ENCODE assay signal across 1 cellular context in genomic region chr18:812673-813404, GRCh38.
TF ChIP-seq lines count a peak whose summit lies in the region.

No MANE protein-coding gene starts in this region.

TF ChIP-seq in HepG2, 621 proteins besides CTCF, POLR2A, EP300 and RAD21 (continued from another document and continues in another):
- TF ChIP-seq ZBTB39 (CRISPR knock-in tag; IDR thresholded peaks at IDR 0.05) (no peak), ZNF792 (CRISPR knock-in tag; IDR thresholded peaks at IDR 0.05) (no peak), ZNF572 (CRISPR knock-in tag; IDR thresholded peaks at IDR 0.05) (0 out of 2 replicates have a peak, but pooled peaks have one; percentile 45), SMC3 (IDR thresholded peaks at IDR 0.05; ENCODE audit: low read length) (no peak), IRF2 (CRISPR knock-in tag; IDR thresholded peaks at IDR 0.05) (no peak), ZNF530 (CRISPR knock-in tag; IDR thresholded peaks at IDR 0.05; ENCODE audit: low read depth) (no peak), RFX5 (IDR thresholded peaks at IDR 0.05; ENCODE audit: low read depth, low read length) (no peak), KAT7 (CRISPR knock-in tag; IDR thresholded peaks at IDR 0.05; ENCODE audit: borderline replicate concordance) (no peak; the same call in 1 of the 2 replicates), NFE2L2 (IDR thresholded peaks at IDR 0.05; ENCODE audit: low read length) (no peak), ZNF124 (CRISPR knock-in tag; IDR thresholded peaks at IDR 0.05) (no peak), ZMAT3 (CRISPR knock-in tag; conservative IDR thresholded peaks at IDR 0.05) (no peak), RAD51 (IDR thresholded peaks at IDR 0.05; ENCODE audit: borderline replicate concordance) (no peak), HOXD1 (CRISPR knock-in tag; IDR thresholded peaks at IDR 0.05) (no peak), U2AF1 (optimal IDR thresholded peaks at IDR 0.05; ENCODE audit: low read depth, low read length) (no peak), ZFYVE20 (CRISPR knock-in tag; IDR thresholded peaks at IDR 0.05; ENCODE audit: borderline replicate concordance, low read depth) (no peak), ZNF496 (CRISPR knock-in tag; IDR thresholded peaks at IDR 0.05; ENCODE audit: insufficient replicate concordance) (no peak), ZNF143 (CRISPR knock-in tag; IDR thresholded peaks at IDR 0.05) (no peak), ATF7 (IDR thresholded peaks at IDR 0.05) (no peak), ATF7 (CRISPR knock-in tag; IDR thresholded peaks at IDR 0.05) (no peak), ZNF207 (IDR thresholded peaks at IDR 0.05; ENCODE audit: borderline replicate concordance) (no peak), HMGA1 (CRISPR knock-in tag; conservative IDR thresholded peaks at IDR 0.05) (no peak), MTA3 (CRISPR knock-in tag; IDR thresholded peaks at IDR 0.05) (no peak), ZC3H4 (CRISPR knock-in tag; IDR thresholded peaks at IDR 0.05; ENCODE audit: borderline replicate concordance) (peak; percentile 37; the same call in 1 of the 2 replicates), CENPBD1 (CRISPR knock-in tag; IDR thresholded peaks at IDR 0.05; ENCODE audit: borderline replicate concordance, low read depth) (no peak), PCBP2 (optimal IDR thresholded peaks at IDR 0.05; ENCODE audit: low read depth, low read length, poor library complexity, severe bottlenecking) (no peak), ZNF766 (CRISPR knock-in tag; IDR thresholded peaks at IDR 0.05; ENCODE audit: borderline replicate concordance) (no peak), TMF1 (CRISPR knock-in tag; IDR thresholded peaks at IDR 0.05; ENCODE audit: low read depth) (0 out of 2 replicates have a peak, but pooled peaks have one; percentile 42), RFXAP (CRISPR knock-in tag; IDR thresholded peaks at IDR 0.05; ENCODE audit: borderline replicate concordance) (no peak), ZNF703 (CRISPR knock-in tag; IDR thresholded peaks at IDR 0.05; ENCODE audit: borderline replicate concordance) (no peak), CBFB (CRISPR knock-in tag; IDR thresholded peaks at IDR 0.05) (no peak), ARNTL (CRISPR knock-in tag; IDR thresholded peaks at IDR 0.05) (no peak; the same call in 1 of the 2 replicates), ZNF598 (CRISPR knock-in tag; IDR thresholded peaks at IDR 0.05; ENCODE audit: borderline replicate concordance) (no peak), BCL3 (CRISPR knock-in tag; IDR thresholded peaks at IDR 0.05) (0 out of 2 replicates have a peak, but pooled peaks have one; percentile 28), GLI4 (CRISPR knock-in tag; IDR thresholded peaks at IDR 0.05; ENCODE audit: borderline replicate concordance) (no peak; the same call in 1 of the 2 replicates), FOXP1 (IDR thresholded peaks at IDR 0.05) (no peak), FOXP1 (CRISPR knock-in tag; IDR thresholded peaks at IDR 0.05) (no peak), ZNF788 (CRISPR knock-in tag; IDR thresholded peaks at IDR 0.05; ENCODE audit: borderline replicate concordance) (no peak), KIAA2018 (CRISPR knock-in tag; IDR thresholded peaks at IDR 0.05; ENCODE audit: borderline replicate concordance) (0 out of 2 replicates have a peak, but pooled peaks have one; percentile 84), ZBTB21 (CRISPR knock-in tag; IDR thresholded peaks at IDR 0.05) (no peak), ZMYM3 (CRISPR knock-in tag; IDR thresholded peaks at IDR 0.05) (no peak), PITX1 (CRISPR knock-in tag; IDR thresholded peaks at IDR 0.05) (no peak), ZNF556 (CRISPR knock-in tag; IDR thresholded peaks at IDR 0.05; ENCODE audit: borderline replicate concordance) (no peak), GLMP (CRISPR knock-in tag; IDR thresholded peaks at IDR 0.05; ENCODE audit: borderline replicate concordance) (no peak), ZNF660 (CRISPR knock-in tag; IDR thresholded peaks at IDR 0.05; ENCODE audit: borderline replicate concordance, low read depth) (no peak), NFIB (CRISPR knock-in tag; IDR thresholded peaks at IDR 0.05; ENCODE audit: borderline replicate concordance) (no peak), ELF1 (CRISPR knock-in tag; IDR thresholded peaks at IDR 0.05) (0 out of 2 replicates have a peak, but pooled peaks have one; percentile 17), JUNB (CRISPR knock-in tag; IDR thresholded peaks at IDR 0.05; ENCODE audit: borderline replicate concordance) (no peak), SKIL (CRISPR knock-in tag; IDR thresholded peaks at IDR 0.05; ENCODE audit: borderline replicate concordance) (no peak), HDAC1 (CRISPR knock-in tag; IDR thresholded peaks at IDR 0.05) (0 out of 2 replicates have a peak, but pooled peaks have one; percentile 1)
- TF ChIP-seq, protein P1, sequence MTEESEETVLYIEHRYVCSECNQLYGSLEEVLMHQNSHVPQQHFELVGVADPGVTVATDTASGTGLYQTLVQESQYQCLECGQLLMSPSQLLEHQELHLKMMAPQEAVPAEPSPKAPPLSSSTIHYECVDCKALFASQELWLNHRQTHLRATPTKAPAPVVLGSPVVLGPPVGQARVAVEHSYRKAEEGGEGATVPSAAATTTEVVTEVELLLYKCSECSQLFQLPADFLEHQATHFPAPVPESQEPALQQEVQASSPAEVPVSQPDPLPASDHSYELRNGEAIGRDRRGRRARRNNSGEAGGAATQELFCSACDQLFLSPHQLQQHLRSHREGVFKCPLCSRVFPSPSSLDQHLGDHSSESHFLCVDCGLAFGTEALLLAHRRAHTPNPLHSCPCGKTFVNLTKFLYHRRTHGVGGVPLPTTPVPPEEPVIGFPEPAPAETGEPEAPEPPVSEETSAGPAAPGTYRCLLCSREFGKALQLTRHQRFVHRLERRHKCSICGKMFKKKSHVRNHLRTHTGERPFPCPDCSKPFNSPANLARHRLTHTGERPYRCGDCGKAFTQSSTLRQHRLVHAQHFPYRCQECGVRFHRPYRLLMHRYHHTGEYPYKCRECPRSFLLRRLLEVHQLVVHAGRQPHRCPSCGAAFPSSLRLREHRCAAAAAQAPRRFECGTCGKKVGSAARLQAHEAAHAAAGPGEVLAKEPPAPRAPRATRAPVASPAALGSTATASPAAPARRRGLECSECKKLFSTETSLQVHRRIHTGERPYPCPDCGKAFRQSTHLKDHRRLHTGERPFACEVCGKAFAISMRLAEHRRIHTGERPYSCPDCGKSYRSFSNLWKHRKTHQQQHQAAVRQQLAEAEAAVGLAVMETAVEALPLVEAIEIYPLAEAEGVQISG (CRISPR knock-in tag; IDR thresholded peaks at IDR 0.05) = no peak; the same call in 1 of the 2 replicates
- TF ChIP-seq, protein P2, sequence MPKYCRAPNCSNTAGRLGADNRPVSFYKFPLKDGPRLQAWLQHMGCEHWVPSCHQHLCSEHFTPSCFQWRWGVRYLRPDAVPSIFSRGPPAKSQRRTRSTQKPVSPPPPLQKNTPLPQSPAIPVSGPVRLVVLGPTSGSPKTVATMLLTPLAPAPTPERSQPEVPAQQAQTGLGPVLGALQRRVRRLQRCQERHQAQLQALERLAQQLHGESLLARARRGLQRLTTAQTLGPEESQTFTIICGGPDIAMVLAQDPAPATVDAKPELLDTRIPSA (CRISPR knock-in tag; IDR thresholded peaks at IDR 0.05; ENCODE audit: borderline replicate concordance) = no peak
